Comparison of ENCODE assay signal across 23 cellular contexts in the genomic region with DNA sequence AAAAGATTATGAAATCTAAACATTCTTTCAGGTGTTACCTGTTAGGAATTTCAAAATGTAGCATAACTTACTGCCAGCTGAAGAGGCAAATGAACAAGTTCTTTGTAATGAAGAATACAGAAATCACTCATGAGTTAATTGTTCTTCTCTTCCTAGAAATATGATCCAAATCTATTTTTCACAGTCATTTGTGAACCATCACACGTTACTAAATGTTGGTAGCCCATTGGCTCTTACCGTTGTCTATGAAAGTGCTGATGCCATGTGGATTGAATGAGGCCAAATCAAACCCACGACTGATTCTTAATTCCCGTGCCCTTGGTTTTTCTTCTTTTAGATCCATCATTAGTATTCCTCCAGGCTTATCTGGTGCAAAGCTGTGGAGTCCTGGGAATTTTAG. TPM values are rescaled to one million over a fixed set of nuclear protein-coding genes. Genes with fewer than 3 reads are reported as not detected.
DNase-seq lines count a peak whose midpoint lies in the region; ATAC-seq, FAIRE-seq and TF ChIP-seq lines count a peak whose summit lies in the region.
"Had no signal": no experiment of that assay in that cellular context is flagged by ENCODE, and none has a peak within 500 bp of the region (broad histone marks: within the 10 kb centered on the region; RNA-seq: fewer than 3 reads in every experiment).

No MANE protein-coding gene starts in this region.

- no peak overlapping the region for H2AK5ac ChIP-seq in H1 (ENCODE audit: low read depth, low read length)

- no peaks in the 10 kb centered on the region for H3K79me2 ChIP-seq in H1 (ENCODE audit: control insufficient read depth in 1 of 2, insufficient read depth in 2 of 2, low read length in 2 of 2)

- TF ChIP-seq RAD21 in H1 (IDR thresholded peaks at IDR 0.05 in 1 of 2, conservative IDR thresholded peaks at IDR 0.05 in 1 of 2; ENCODE audit: low read depth in 2 of 2, low read length in 2 of 2), result no peak

- no peak overlapping the region for H3K4me2 ChIP-seq in H1 (ENCODE audit: insufficient read depth in 1 of 2, low read depth in 2 of 2, low read length in 2 of 2)

- no peak for ATAC-seq in stimulated activated naive CD8-positive, alpha-beta T cell treated with anti-CD3 and anti-CD28 coated beads, Interleukin-15, amount 100 ng/mL, for 72 hours
- peak; percentile 71 for ATAC-seq in stimulated activated effector memory CD8-positive, alpha-beta T cell treated with anti-CD3 and anti-CD28 coated beads, Interleukin-12 subunit alpha, Interleukin-12 subunit beta, amount 100 ng/mL, for 72 hours

- H3K4ac ChIP-seq in H1 (replicated peaks; ENCODE audit: insufficient read length, low read depth, low read length), result no peak overlapping the region

- no peak overlapping the region for H2BK20ac ChIP-seq in H1 (ENCODE audit: low read length)

- WGBS in H1 (ENCODE audit: extremely low coverage in 1 of 2, insufficient coverage in 1 of 2, insufficient read length in 1 of 2, insufficient replicate concordance in 2 of 2, low coverage in 1 of 2, low lambda C conversion rate in 2 of 2, missing lambda C conversion rate in 1 of 2), 2 experiments, result 85% methylated on average over 4 of the region's 4 CpGs; no CpG with 5 or more reads in 1 of the 2 experiments

- H3K36me3 ChIP-seq in H1 (ENCODE audit: control insufficient read depth in 2 of 4, insufficient read depth in 4 of 4, low read length in 3 of 4), result peaks cover 0 to 20% (median 5%) of the 10 kb centered on the region in 4 experiments; a peak in 3 of 8 replicates

- no peak overlapping the region for H2BK120ac ChIP-seq in H1 (replicated peaks; ENCODE audit: low read depth, low read length)

- H3K27me3 Mint-ChIP-seq in stimulated activated naive CD8-positive, alpha-beta T cell treated with anti-CD3 and anti-CD28 coated beads, Interleukin-15, Interleukin-2, amounts not matched to agents 100 ng/mL and 50 ng/mL, for 24 hours, result no peaks in the 10 kb centered on the region
- H3K27me3 Mint-ChIP-seq in stimulated activated naive CD8-positive, alpha-beta T cell treated with anti-CD3 and anti-CD28 coated beads, Interleukin-15, amount 100 ng/mL, for 72 hours, result no peaks in the 10 kb centered on the region
- H3K27me3 Mint-ChIP-seq in activated naive CD4-positive, alpha-beta T cell treated with anti-CD3 and anti-CD28 coated beads, Interleukin-2, amount 10 ng/mL, durations not matched to agents 7 days and 5 days, result no peaks in the 10 kb centered on the region

- no peak for TF ChIP-seq EP300 in H1 (IDR thresholded peaks at IDR 0.05; ENCODE audit: borderline replicate concordance in 1 of 2, low read depth in 2 of 2, low read length in 2 of 2)

- CTCF ChIA-PET in H1 (lab: Charles Lee; ENCODE audit: partially characterized antibody), result interaction anchor here (0.8 to 2.4 kb wide), 3 partner anchors 22 to 67 kb away, joined by 3 to 6 read pairs (median 4); no protein-coding TSS in a partner anchor
- CTCF ChIA-PET in activated naive CD4-positive, alpha-beta T cell treated with anti-CD3 and anti-CD28 coated beads, Interleukin-2, amount 10 ng/mL, durations not matched to agents 7 days and 5 days (lab: Charles Lee), result no interaction called here

- H3K36me3 Mint-ChIP-seq in stimulated activated naive CD8-positive, alpha-beta T cell treated with anti-CD3 and anti-CD28 coated beads, Interleukin-15, Interleukin-2, amounts not matched to agents 100 ng/mL and 50 ng/mL, for 24 hours (ENCODE audit: low read depth), result no peaks in the 10 kb centered on the region
- no peaks in the 10 kb centered on the region for H3K36me3 Mint-ChIP-seq in stimulated activated effector memory CD8-positive, alpha-beta T cell treated with anti-CD3 and anti-CD28 coated beads, Interleukin-12 subunit alpha, Interleukin-12 subunit beta, amount 100 ng/mL, for 72 hours
- H3K36me3 Mint-ChIP-seq in activated naive CD4-positive, alpha-beta T cell treated with anti-CD3 and anti-CD28 coated beads, Interleukin-2, amount 10 ng/mL, durations not matched to agents 7 days and 5 days, result no peaks in the 10 kb centered on the region

- no peaks in the 10 kb centered on the region for H3K9me3 Mint-ChIP-seq in stimulated activated naive CD8-positive, alpha-beta T cell treated with anti-CD3 and anti-CD28 coated beads, Interleukin-15, Interleukin-2, amounts not matched to agents 100 ng/mL and 50 ng/mL, for 24 hours
- H3K9me3 Mint-ChIP-seq in stimulated activated naive CD8-positive, alpha-beta T cell treated with anti-CD3 and anti-CD28 coated beads, Interleukin-15, amount 100 ng/mL, for 72 hours, result no peaks in the 10 kb centered on the region
- H3K9me3 Mint-ChIP-seq in stimulated activated effector memory CD8-positive, alpha-beta T cell treated with anti-CD3 and anti-CD28 coated beads, Interleukin-12 subunit alpha, Interleukin-12 subunit beta, amount 100 ng/mL, for 72 hours, result no peaks in the 10 kb centered on the region
- H3K9me3 Mint-ChIP-seq in activated naive CD4-positive, alpha-beta T cell treated with anti-CD3 and anti-CD28 coated beads, Interleukin-2, amount 10 ng/mL, durations not matched to agents 7 days and 5 days, result no peaks in the 10 kb centered on the region
- H3K9me3 Mint-ChIP-seq: CD4-positive, alpha-beta memory T cell had no signal

- H4K5ac ChIP-seq in H1 (ENCODE audit: insufficient read length, low read depth, low read length), result no peak overlapping the region

- no peak overlapping the region for H3K14ac ChIP-seq in H1 (ENCODE audit: insufficient read length)

- no peak overlapping the region for H2BK12ac ChIP-seq in H1 (ENCODE audit: low read depth, low read length)

- no peak overlapping the region for H3K56ac ChIP-seq in H1 (replicated peaks; ENCODE audit: insufficient read length, low read depth, low read length)

- H3K9me3 ChIP-seq in H1 (ENCODE audit: insufficient read depth in 2 of 2, low read depth in 1 of 2, low read length in 1 of 2), result no peaks in the 10 kb centered on the region

- no peaks in the 10 kb centered on the region for H3K4me1 ChIP-seq in H1 (replicated peaks in 1 of 4; ENCODE audit: control insufficient read depth in 3 of 4, insufficient read depth in 4 of 4, low read length in 3 of 4)

- no peak overlapping the region for H3K9ac ChIP-seq in H1 (replicated peaks in 1 of 4; ENCODE audit: extremely low read depth in 1 of 4, low read depth in 3 of 4, low read length in 3 of 4)

- no peak overlapping the region for H2BK15ac ChIP-seq in H1 (ENCODE audit: low read length)

- no peak for TF ChIP-seq POLR2A in H1 (IDR thresholded peaks at IDR 0.05; ENCODE audit: control extremely low read depth in 1 of 2, low read depth in 2 of 2, low read length in 2 of 2)

- no peak for TF ChIP-seq CTCF in H1 (IDR thresholded peaks at IDR 0.05; ENCODE audit: control extremely low read depth in 1 of 3, insufficient read depth in 1 of 3, low read depth in 1 of 3, low read length in 3 of 3)

- H3K4me3 ChIP-seq in H1 (ENCODE audit: extremely low read depth in 1 of 4, insufficient read depth in 2 of 4, low read depth in 3 of 4, low read length in 4 of 4), result no peak overlapping the region

- H3K23me2 ChIP-seq in H1 (ENCODE audit: low read depth, low read length), result no peaks in the 10 kb centered on the region

- no peak for DNase-seq in stimulated activated naive CD8-positive, alpha-beta T cell treated with anti-CD3 and anti-CD28 coated beads, Interleukin-15, amount 100 ng/mL, for 72 hours
- DNase-seq in H1 (ENCODE audit: low read depth in 1 of 2, low spot score in 2 of 2) (no peak), NOMO-1 (lab: John Stamatoyannopoulos, UW; ENCODE audit: unreplicated experiment in 2 of 2) (no peak)
- DNase-seq in stimulated activated effector memory CD8-positive, alpha-beta T cell treated with anti-CD3 and anti-CD28 coated beads, Interleukin-12 subunit alpha, Interleukin-12 subunit beta, amount 100 ng/mL, for 72 hours (ENCODE audit: low spot score in 2 of 2), result no peak
- DNase-seq in activated naive CD4-positive, alpha-beta T cell treated with anti-CD3 and anti-CD28 coated beads, Interleukin-2, amount 10 ng/mL, durations not matched to agents 7 days and 5 days, result no peak
- DNase-seq: 8988T; C1 segment of cervical spinal cord; Calu3; CD4-positive, alpha-beta memory T cell; COR-L47; DMS53; DMS79 treated with DMSO at 0.1 percent for 48 hours; GF-D8; GOT3; H7; HCEC 1CT had no signal

- no peak overlapping the region for H2AFZ ChIP-seq in H1 (ENCODE audit: low read length)

- H3K27ac ChIP-seq in H1 (ENCODE audit: low read depth, low read length), result no peak overlapping the region

- H3K27ac Mint-ChIP-seq in stimulated activated naive CD8-positive, alpha-beta T cell treated with anti-CD3 and anti-CD28 coated beads, Interleukin-15, Interleukin-2, amounts not matched to agents 100 ng/mL and 50 ng/mL, for 24 hours, result peak overlapping the region; percentile 10
- H3K27ac Mint-ChIP-seq in stimulated activated naive CD8-positive, alpha-beta T cell treated with anti-CD3 and anti-CD28 coated beads, Interleukin-15, amount 100 ng/mL, for 72 hours, result no peak overlapping the region
- H3K27ac Mint-ChIP-seq in stimulated activated effector memory CD8-positive, alpha-beta T cell treated with anti-CD3 and anti-CD28 coated beads, Interleukin-12 subunit alpha, Interleukin-12 subunit beta, amount 100 ng/mL, for 72 hours, result no peak overlapping the region
- H3K27ac Mint-ChIP-seq in activated naive CD4-positive, alpha-beta T cell treated with anti-CD3 and anti-CD28 coated beads, Interleukin-2, amount 10 ng/mL, durations not matched to agents 7 days and 5 days, result no peak overlapping the region
- H3K27ac Mint-ChIP-seq: CD4-positive, alpha-beta memory T cell had no signal

- no peaks in the 10 kb centered on the region for H3K27me3 ChIP-seq in H1 (replicated peaks in 1 of 4; ENCODE audit: control insufficient read depth in 3 of 4, extremely low read depth in 1 of 4, insufficient read depth in 3 of 4, low read length in 3 of 4)

- H3K18ac ChIP-seq in H1 (ENCODE audit: extremely low read depth, low read length), result no peak overlapping the region

- peaks cover 16% of the 10 kb centered on the region for H3K4me1 Mint-ChIP-seq in stimulated activated naive CD8-positive, alpha-beta T cell treated with anti-CD3 and anti-CD28 coated beads, Interleukin-15, Interleukin-2, amounts not matched to agents 100 ng/mL and 50 ng/mL, for 24 hours (ENCODE audit: low read depth)
- no peaks in the 10 kb centered on the region for H3K4me1 Mint-ChIP-seq in stimulated activated naive CD8-positive, alpha-beta T cell treated with anti-CD3 and anti-CD28 coated beads, Interleukin-15, amount 100 ng/mL, for 72 hours
- H3K4me1 Mint-ChIP-seq in stimulated activated effector memory CD8-positive, alpha-beta T cell treated with anti-CD3 and anti-CD28 coated beads, Interleukin-12 subunit alpha, Interleukin-12 subunit beta, amount 100 ng/mL, for 72 hours, result no peaks in the 10 kb centered on the region
- H3K4me1 Mint-ChIP-seq in activated naive CD4-positive, alpha-beta T cell treated with anti-CD3 and anti-CD28 coated beads, Interleukin-2, amount 10 ng/mL, durations not matched to agents 7 days and 5 days, result no peaks in the 10 kb centered on the region
- H3K4me1 Mint-ChIP-seq: CD4-positive, alpha-beta memory T cell had no signal

- no peak overlapping the region for H3K4me3 Mint-ChIP-seq in stimulated activated naive CD8-positive, alpha-beta T cell treated with anti-CD3 and anti-CD28 coated beads, Interleukin-15, Interleukin-2, amounts not matched to agents 100 ng/mL and 50 ng/mL, for 24 hours
- H3K4me3 Mint-ChIP-seq in stimulated activated naive CD8-positive, alpha-beta T cell treated with anti-CD3 and anti-CD28 coated beads, Interleukin-15, amount 100 ng/mL, for 72 hours, result no peak overlapping the region
- no peak overlapping the region for H3K4me3 Mint-ChIP-seq in stimulated activated effector memory CD8-positive, alpha-beta T cell treated with anti-CD3 and anti-CD28 coated beads, Interleukin-12 subunit alpha, Interleukin-12 subunit beta, amount 100 ng/mL, for 72 hours
- no peak overlapping the region for H3K4me3 Mint-ChIP-seq in activated naive CD4-positive, alpha-beta T cell treated with anti-CD3 and anti-CD28 coated beads, Interleukin-2, amount 10 ng/mL, durations not matched to agents 7 days and 5 days
- H3K4me3 Mint-ChIP-seq: CD4-positive, alpha-beta memory T cell had no signal

- POLR2A ChIA-PET in H1 (lab: Charles Lee; ENCODE audit: partially characterized antibody), result no interaction called here

- FAIRE-seq in H1 (lab: Jason Lieb, UNC), result peak; percentile 28
- FAIRE-seq: GM12891, GM18507 had no signal

- no peak overlapping the region for H3K23ac ChIP-seq in H1 (ENCODE audit: insufficient read length)

- H4K8ac ChIP-seq in H1 (ENCODE audit: extremely low read depth, insufficient read depth, low read length), result no peak overlapping the region

- no peaks in the 10 kb centered on the region for H4K20me1 ChIP-seq in H1 (replicated peaks in 1 of 2; ENCODE audit: control insufficient read depth in 1 of 2, insufficient read depth in 2 of 2, low read length in 2 of 2)

- H3K79me1 ChIP-seq in H1 (ENCODE audit: low read depth, low read length), result no peaks in the 10 kb centered on the region

- no peak overlapping the region for H2BK5ac ChIP-seq in H1 (ENCODE audit: low read depth, low read length)

- H4K91ac ChIP-seq in H1 (replicated peaks; ENCODE audit: insufficient read length, low read length), result no peak overlapping the region

RNA-seq across cellular contexts. Expression of a gene that starts 15.9 kb away (rescaled TPM):
- not detected in 2 replicates for total RNA-seq in H1 (2021; fragmentation: NEBNext Ultra II Directional; extraction: Animal tissue kit (Norgen Biotek cat#: 25700))
- not detected in 2 replicates for polyA plus RNA-seq in H1 (2011; rRNA removed)
- not detected for polyA plus RNA-seq in H1 (2011; cell fraction: cytosol; rRNA removed)
- polyA plus RNA-seq in H1 (2011; cell fraction: nucleus; rRNA removed), result 0.10 TPM
- not detected in 4 replicates for polyA plus RNA-seq in H1 (2012, experiment 1 of 2)
- not detected for polyA plus RNA-seq in H1 (2012, experiment 2 of 2)
- 0.06 TPM for polyA plus RNA-seq in H1 (2013, experiment 1 of 2)
- 0.17 TPM for polyA plus RNA-seq in H1 (2013, experiment 2 of 2)
- not detected in 2 replicates for polyA minus RNA-seq in H1 (2011; rRNA and poly(A)+ RNA removed)
- polyA minus RNA-seq in H1 (2011; cell fraction: cytosol; rRNA and poly(A)+ RNA removed), result not detected
- polyA minus RNA-seq in H1 (2011; cell fraction: nucleus; rRNA and poly(A)+ RNA removed), result not detected
- total RNA-seq: A673; CD4-positive, alpha-beta memory T cell; Daoy; G401; H7 had no signal
- polyA plus RNA-seq: BJ; CD4-positive, alpha-beta memory T cell had no signal

RNA-seq across cellular contexts. Expression of a gene that starts 22.8 kb away (rescaled TPM):
- total RNA-seq in H1 (2021; fragmentation: NEBNext Ultra II Directional; extraction: Animal tissue kit (Norgen Biotek cat#: 25700)), result 27.5 and 31.0 TPM in 2 replicates
- polyA plus RNA-seq in H1 (2011; rRNA removed), result 12.7 and 20.6 TPM in 2 replicates
- 20.2 TPM for polyA plus RNA-seq in H1 (2011; cell fraction: cytosol; rRNA removed)
- 16.1 TPM for polyA plus RNA-seq in H1 (2011; cell fraction: nucleus; rRNA removed)
- polyA plus RNA-seq in H1 (2012, experiment 1 of 2), result 20.6 to 32.3 TPM (median 24.0 TPM) in 4 replicates
- polyA plus RNA-seq in H1 (2012, experiment 2 of 2), result 3.5 TPM
- polyA plus RNA-seq in H1 (2013, experiment 1 of 2), result 37.2 TPM
- 40.0 TPM for polyA plus RNA-seq in H1 (2013, experiment 2 of 2)
- polyA minus RNA-seq in H1 (2011; rRNA and poly(A)+ RNA removed), result 12.2 and 22.0 TPM in 2 replicates
- 11.6 TPM for polyA minus RNA-seq in H1 (2011; cell fraction: cytosol; rRNA and poly(A)+ RNA removed)
- polyA minus RNA-seq in H1 (2011; cell fraction: nucleus; rRNA and poly(A)+ RNA removed), result 36.2 TPM
